Comparison of ENCODE assay signal across 1 cellular context in genomic region chr17:48568499-48569259, GRCh38.
TF ChIP-seq lines count a peak whose summit lies in the region.

No MANE protein-coding gene starts in this region.

TF ChIP-seq in IMR-90, 13 proteins besides CTCF, POLR2A, EP300 and RAD21:
- no peak for TF ChIP-seq SMC3 (IDR thresholded peaks at IDR 0.05; ENCODE audit: low read depth, low read length)
- TF ChIP-seq USF2 (IDR thresholded peaks at IDR 0.05; ENCODE audit: low read depth, low read length): peak; percentile 74
- peak; percentile 48 for TF ChIP-seq BHLHE40 (IDR thresholded peaks at IDR 0.05; ENCODE audit: low read depth, low read length)
- TF ChIP-seq MAFK (IDR thresholded peaks at IDR 0.05; ENCODE audit: low read depth, low read length): peak; percentile 78
